1 cellular context compared by ENCODE assay signal in the genomic region with DNA sequence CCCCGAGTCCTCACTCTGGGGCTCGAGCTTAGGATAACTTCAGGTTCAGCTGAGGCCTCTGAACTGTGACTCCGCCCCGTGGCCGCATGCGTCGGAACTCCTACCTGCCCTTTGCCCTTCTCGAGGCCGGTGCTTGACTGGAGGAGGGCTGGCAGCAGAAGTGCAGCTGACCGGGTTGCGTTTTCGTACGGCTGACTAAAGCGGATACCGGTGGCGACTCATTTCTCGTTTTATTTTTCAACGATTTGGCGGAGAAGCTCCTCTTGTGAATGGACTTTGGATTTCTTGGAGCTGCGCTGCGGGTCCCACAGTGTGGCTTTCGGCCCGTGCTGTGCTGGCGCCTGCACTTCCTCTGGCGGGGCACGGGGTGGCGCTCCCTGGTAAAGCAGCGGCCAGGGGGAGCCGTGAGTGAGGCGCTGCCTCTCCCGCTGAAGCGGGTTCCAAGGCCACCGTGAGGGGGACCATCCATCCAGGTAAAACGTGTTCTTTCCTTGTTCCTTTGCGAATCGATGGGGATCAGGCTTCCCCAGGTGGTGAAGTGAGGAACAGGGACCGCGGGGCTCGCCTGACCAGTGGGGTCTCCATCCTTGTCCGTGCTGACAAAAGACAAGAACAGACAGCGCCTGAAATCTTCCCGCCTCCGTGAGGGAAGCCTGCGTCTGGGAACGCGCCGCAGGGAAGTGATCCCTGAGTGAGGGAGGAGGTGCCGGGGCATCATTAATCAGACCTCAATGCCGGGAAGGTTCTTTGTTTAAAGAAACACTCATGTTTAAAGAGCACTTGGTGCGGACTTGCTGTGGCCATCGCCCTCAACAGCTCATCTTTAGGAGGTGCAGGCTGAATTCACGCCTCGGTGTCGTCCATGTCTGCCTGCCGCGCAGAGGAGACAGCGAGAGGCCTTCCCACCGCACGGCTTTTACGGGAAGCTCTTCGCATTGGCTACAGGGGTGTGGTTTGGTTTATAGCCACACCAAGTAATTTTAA.
TF ChIP-seq lines count a peak whose summit lies in the region.

No MANE protein-coding gene starts in this region.

TF ChIP-seq in HepG2, 621 proteins besides CTCF, POLR2A, EP300 and RAD21 (continued from another document and continues in another):
- TF ChIP-seq, protein P1, sequence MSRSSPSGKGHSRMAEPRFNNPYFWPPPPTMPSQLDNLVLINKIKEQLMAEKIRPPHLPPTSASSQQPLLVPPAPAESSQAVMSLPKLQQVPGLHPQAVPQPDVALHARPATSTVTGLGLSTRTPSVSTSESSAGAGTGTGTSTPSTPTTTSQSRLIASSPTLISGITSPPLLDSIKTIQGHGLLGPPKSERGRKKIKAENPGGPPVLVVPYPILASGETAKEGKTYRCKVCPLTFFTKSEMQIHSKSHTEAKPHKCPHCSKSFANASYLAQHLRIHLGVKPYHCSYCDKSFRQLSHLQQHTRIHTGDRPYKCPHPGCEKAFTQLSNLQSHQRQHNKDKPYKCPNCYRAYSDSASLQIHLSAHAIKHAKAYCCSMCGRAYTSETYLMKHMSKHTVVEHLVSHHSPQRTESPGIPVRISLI (CRISPR knock-in tag; IDR thresholded peaks at IDR 0.05; ENCODE audit: borderline replicate concordance): peak; percentile 20; the same call in 1 of the 2 replicates
- TF ChIP-seq ZNF33A (CRISPR knock-in tag; IDR thresholded peaks at IDR 0.05; ENCODE audit: borderline replicate concordance) (no peak), ARID2 (CRISPR knock-in tag; IDR thresholded peaks at IDR 0.05; ENCODE audit: borderline replicate concordance) (no peak; the same call in 1 of the 2 replicates), DNMT3B (CRISPR knock-in tag; conservative IDR thresholded peaks at IDR 0.05) (no peak; the same call in 1 of the 2 replicates), MEIS1 (CRISPR knock-in tag; IDR thresholded peaks at IDR 0.05; ENCODE audit: borderline replicate concordance) (peak; percentile 15), CHD2 (IDR thresholded peaks at IDR 0.05; ENCODE audit: low read depth, low read length) (0 out of 2 replicates have a peak, but pooled peaks have one; percentile 45), SMAD3 (CRISPR knock-in tag; IDR thresholded peaks at IDR 0.05) (peak; percentile 86; the same call in 1 of the 2 replicates), PREB (CRISPR knock-in tag; IDR thresholded peaks at IDR 0.05) (no peak), ZNF567 (CRISPR knock-in tag; IDR thresholded peaks at IDR 0.05; ENCODE audit: borderline replicate concordance) (0 out of 2 replicates have a peak, but pooled peaks have one; percentile 17), ZNF891 (CRISPR knock-in tag; IDR thresholded peaks at IDR 0.05) (peak; percentile 77), ZBTB21 (CRISPR knock-in tag; IDR thresholded peaks at IDR 0.05) (0 out of 2 replicates have a peak, but pooled peaks have one; percentile 45), ZNF205 (CRISPR knock-in tag; IDR thresholded peaks at IDR 0.05) (no peak), TFE3 (CRISPR knock-in tag; IDR thresholded peaks at IDR 0.05) (no peak; the same call in 1 of the 2 replicates), REXO4 (CRISPR knock-in tag; IDR thresholded peaks at IDR 0.05; ENCODE audit: borderline replicate concordance) (no peak; the same call in 1 of the 2 replicates), ZBTB49 (CRISPR knock-in tag; IDR thresholded peaks at IDR 0.05; ENCODE audit: borderline replicate concordance) (no peak), ZNF839 (CRISPR knock-in tag; IDR thresholded peaks at IDR 0.05; ENCODE audit: borderline replicate concordance) (0 out of 2 replicates have a peak, but pooled peaks have one; percentile 26), TARDBP (CRISPR knock-in tag; IDR thresholded peaks at IDR 0.05) (0 out of 2 replicates have a peak, but pooled peaks have one; percentile 50), ZNF557 (CRISPR knock-in tag; IDR thresholded peaks at IDR 0.05) (peak; percentile 81; the same call in 1 of the 2 replicates), HNRNPK (IDR thresholded peaks at IDR 0.05; ENCODE audit: low read depth, low read length, poor library complexity, severe bottlenecking) (no peak), ZBTB25 (CRISPR knock-in tag; IDR thresholded peaks at IDR 0.05) (peak; percentile 62; the same call in 1 of the 2 replicates), HOXA7 (CRISPR knock-in tag; IDR thresholded peaks at IDR 0.05) (no peak), PRDM10 (CRISPR knock-in tag; IDR thresholded peaks at IDR 0.05; ENCODE audit: low read depth) (0 out of 2 replicates have a peak, but pooled peaks have one; percentile 9), TOE1 (CRISPR knock-in tag; IDR thresholded peaks at IDR 0.05) (peak; percentile 67; the same call in 1 of the 2 replicates), AHDC1 (CRISPR knock-in tag; IDR thresholded peaks at IDR 0.05; ENCODE audit: borderline replicate concordance) (peak; percentile 34; the same call in 1 of the 2 replicates), ZNF605 (CRISPR knock-in tag; IDR thresholded peaks at IDR 0.05) (peak; percentile 86), MLXIP (CRISPR knock-in tag; IDR thresholded peaks at IDR 0.05; ENCODE audit: borderline replicate concordance) (no peak), ZNF776 (CRISPR knock-in tag; IDR thresholded peaks at IDR 0.05) (peak; percentile 87), TMF1 (CRISPR knock-in tag; IDR thresholded peaks at IDR 0.05; ENCODE audit: low read depth) (peak; percentile 82; the same call in 1 of the 2 replicates)
